Comparison of ENCODE assay signal across 8 cellular contexts in the genomic region with DNA sequence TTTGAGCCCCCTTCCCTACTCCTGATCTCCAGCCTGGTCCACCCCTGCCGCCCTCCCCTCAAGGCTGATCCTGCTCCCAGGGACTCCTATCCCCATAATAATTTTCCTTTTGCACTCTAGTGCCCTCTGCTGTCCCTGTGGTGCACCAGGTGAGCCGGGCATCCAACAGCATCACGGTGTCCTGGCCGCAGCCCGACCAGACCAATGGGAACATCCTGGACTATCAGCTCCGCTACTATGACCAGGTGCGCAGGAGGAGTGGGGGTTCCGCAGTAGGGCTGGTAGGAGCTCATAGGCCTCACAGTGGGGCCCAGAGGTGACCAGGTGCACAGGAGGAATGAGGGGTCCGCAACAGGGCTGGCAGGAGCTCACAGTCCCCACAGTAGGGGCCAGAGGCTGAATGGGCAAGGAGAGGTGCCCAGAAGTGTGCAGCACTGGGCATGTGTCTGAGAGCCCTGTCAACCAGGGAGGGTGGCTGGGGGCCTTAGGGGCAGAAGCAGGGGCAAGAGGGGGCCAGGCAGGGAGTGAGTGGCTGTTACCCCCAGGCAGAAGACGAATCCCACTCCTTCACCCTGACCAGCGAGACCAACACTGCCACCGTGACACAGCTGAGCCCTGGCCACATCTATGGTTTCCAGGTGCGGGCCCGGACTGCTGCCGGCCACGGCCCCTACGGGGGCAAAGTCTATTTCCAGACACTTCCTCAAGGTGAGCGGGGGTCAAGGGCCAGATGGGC. TPM values are rescaled to one million over a fixed set of nuclear protein-coding genes. Genes with fewer than 3 reads are reported as not detected.
DNase-seq lines count a peak whose midpoint lies in the region; ATAC-seq, FAIRE-seq and TF ChIP-seq lines count a peak whose summit lies in the region.

No MANE protein-coding gene starts in this region.

- H3K4me3 Mint-ChIP-seq in activated CD8-positive, alpha-beta T cell treated with anti-CD3 and anti-CD28 coated beads, Interleukin-2, amount 10 ng/mL, durations not matched to agents 7 days and 5 days = no peak overlapping the region
- H3K4me3 Mint-ChIP-seq in natural killer cell treated with Interleukin-12 subunit alpha and Interleukin-12 subunit beta and Interleukin-15 and Interleukin-18, amount 100 ng/mL, for 72 hours = no peak overlapping the region

- H3K27ac Mint-ChIP-seq in activated CD8-positive, alpha-beta T cell treated with anti-CD3 and anti-CD28 coated beads, Interleukin-2, amount 10 ng/mL, durations not matched to agents 7 days and 5 days = no peak overlapping the region
- no peak overlapping the region for H3K27ac Mint-ChIP-seq in natural killer cell treated with Interleukin-12 subunit alpha and Interleukin-12 subunit beta and Interleukin-15 and Interleukin-18, amount 100 ng/mL, for 72 hours

- TF ChIP-seq EP300 in transverse colon (IDR thresholded peaks at IDR 0.05; ENCODE audit: low read depth) = no peak

- in situ Hi-C loops in transverse colon (cut with MboI; ENCODE audit: low pct_ligation_motif_present in 1 of 4, low pct_unique_long_range_greater_than_20kb in 1 of 4, low sequenced_read_pairs in 3 of 4) = loop anchor here in 3 of 4 donors (25.0 kb wide), 1 partner anchor 346 kb away; the partner anchor contains the start of gene TAS2R40 (in 3 of the 3)

- H3K36me3 ChIP-seq in transverse colon = no peaks in the 10 kb centered on the region

- no peak overlapping the region for H3K4me3 ChIP-seq in transverse colon

- H3K4me1 ChIP-seq in transverse colon = no peaks in the 10 kb centered on the region

- intact Hi-C loops in transverse colon (cut with DNase I; ENCODE audit: low total_unique reads) = no loop called here

- no peak for TF ChIP-seq POLR2A in transverse colon (IDR thresholded peaks at IDR 0.05)

- no peak for ATAC-seq in activated CD8-positive, alpha-beta T cell treated with anti-CD3 and anti-CD28 coated beads, Interleukin-2, amount 10 ng/mL, durations not matched to agents 7 days and 5 days
- ATAC-seq in natural killer cell treated with Interleukin-12 subunit alpha and Interleukin-12 subunit beta and Interleukin-15 and Interleukin-18, amount 100 ng/mL, for 72 hours = no peak
- no peak for ATAC-seq in GM18909 (IDR thresholded peaks at IDR 0.05; ENCODE audit: poor library complexity, unreplicated experiment)

- TF ChIP-seq CTCF in D721Med (IDR thresholded peaks at IDR 0.05; ENCODE audit: insufficient read depth, missing control alignments) = peak; percentile 63
- peak; percentile 47 to 63 (median 52) for TF ChIP-seq CTCF in transverse colon (IDR thresholded peaks at IDR 0.05)

- H3K4me1 Mint-ChIP-seq in activated CD8-positive, alpha-beta T cell treated with anti-CD3 and anti-CD28 coated beads, Interleukin-2, amount 10 ng/mL, durations not matched to agents 7 days and 5 days (ENCODE audit: low read depth) = peaks cover 6% of the 10 kb centered on the region
- H3K4me1 Mint-ChIP-seq in natural killer cell treated with Interleukin-12 subunit alpha and Interleukin-12 subunit beta and Interleukin-15 and Interleukin-18, amount 100 ng/mL, for 72 hours (ENCODE audit: low read depth in 2 of 2) = no peaks in the 10 kb centered on the region

- no peaks in the 10 kb centered on the region for H3K27me3 Mint-ChIP-seq in activated CD8-positive, alpha-beta T cell treated with anti-CD3 and anti-CD28 coated beads, Interleukin-2, amount 10 ng/mL, durations not matched to agents 7 days and 5 days (ENCODE audit: low read depth)
- no peaks in the 10 kb centered on the region for H3K27me3 Mint-ChIP-seq in natural killer cell treated with Interleukin-12 subunit alpha and Interleukin-12 subunit beta and Interleukin-15 and Interleukin-18, amount 100 ng/mL, for 72 hours

- H3K27me3 ChIP-seq in transverse colon = no peaks in the 10 kb centered on the region

- POLR2A ChIA-PET in activated CD8-positive, alpha-beta T cell treated with anti-CD3 and anti-CD28 coated beads, Interleukin-2, amount 10 ng/mL, durations not matched to agents 7 days and 5 days (lab: Charles Lee) = no interaction called here

- H3K36me3 Mint-ChIP-seq in activated CD8-positive, alpha-beta T cell treated with anti-CD3 and anti-CD28 coated beads, Interleukin-2, amount 10 ng/mL, durations not matched to agents 7 days and 5 days (ENCODE audit: low read depth) = no peaks in the 10 kb centered on the region
- H3K36me3 Mint-ChIP-seq in natural killer cell treated with Interleukin-12 subunit alpha and Interleukin-12 subunit beta and Interleukin-15 and Interleukin-18, amount 100 ng/mL, for 72 hours = no peaks in the 10 kb centered on the region

- no peak for FAIRE-seq in D721Med (lab: Jason Lieb, UNC)

- H3K9me3 Mint-ChIP-seq in activated CD8-positive, alpha-beta T cell treated with anti-CD3 and anti-CD28 coated beads, Interleukin-2, amount 10 ng/mL, durations not matched to agents 7 days and 5 days (ENCODE audit: insufficient read depth) = no peaks in the 10 kb centered on the region
- no peaks in the 10 kb centered on the region for H3K9me3 Mint-ChIP-seq in natural killer cell treated with Interleukin-12 subunit alpha and Interleukin-12 subunit beta and Interleukin-15 and Interleukin-18, amount 100 ng/mL, for 72 hours

- H3K9me3 ChIP-seq in transverse colon = no peaks in the 10 kb centered on the region

- CTCF ChIA-PET in activated CD8-positive, alpha-beta T cell treated with anti-CD3 and anti-CD28 coated beads, Interleukin-2, amount 10 ng/mL, durations not matched to agents 7 days and 5 days (lab: Charles Lee) = interaction anchor here (0.7 to 1.9 kb wide), 7 partner anchors 13 to 336 kb away, joined by 3 to 6 read pairs (median 5); no protein-coding TSS in a partner anchor

- WGBS in transverse colon (ENCODE audit: low coverage in 1 of 2), 2 donors = 20 to 52% methylated on average over 1 to 18 of the region's 18 CpGs

- H3K27ac ChIP-seq in transverse colon = no peak overlapping the region

- DNase-seq in D721Med (ENCODE audit: insufficient read length, low spot score) (peak; percentile 75), HuH-7 (ENCODE audit: low spot score) (peak; percentile 85), iPS-NIHi7 (ENCODE audit: extremely low spot score) (peak; percentile 82), transverse colon (peak; percentile 41), T1000 (lab: John Stamatoyannopoulos, UW) (no peak)
- DNase-seq in activated CD8-positive, alpha-beta T cell treated with anti-CD3 and anti-CD28 coated beads, Interleukin-2, amount 10 ng/mL, durations not matched to agents 7 days and 5 days = peak; percentile 22
- DNase-seq in natural killer cell treated with Interleukin-12 subunit alpha and Interleukin-12 subunit beta and Interleukin-15 and Interleukin-18, amount 100 ng/mL, for 72 hours (ENCODE audit: low spot score) = no peak

RNA-seq across cellular contexts. Expression of gene EPHB6, which starts 11.7 kb away (rescaled TPM):
- 1 to 10 TPM; 7.0 TPM for total RNA-seq in activated CD8-positive, alpha-beta T cell treated with anti-CD3 and anti-CD28 coated beads, Interleukin-2, amount 10 ng/mL, durations not matched to agents 7 days and 5 days
- 10 to 100 TPM in 1 of 4 donors, 1 to 10 TPM in 3; 2.9 to 10.2 (median 4.5) TPM for total RNA-seq in transverse colon
- 1 to 10 TPM in 1 of 2 donors, under 1 TPM in 1; 0.64 to 1.8 TPM for total RNA-seq in natural killer cell treated with Interleukin-12 subunit alpha and Interleukin-12 subunit beta and Interleukin-15 and Interleukin-18, amount 100 ng/mL, for 72 hours

RNA-seq across cellular contexts. Expression of gene TRPV6, which starts 19.0 kb away (rescaled TPM):
- total RNA-seq in activated CD8-positive, alpha-beta T cell treated with anti-CD3 and anti-CD28 coated beads, Interleukin-2, amount 10 ng/mL, durations not matched to agents 7 days and 5 days = not detected
- total RNA-seq in transverse colon = 1 to 10 TPM in 1 of 4 donors, under 1 TPM in 1, not detected in 2; 0.14 to 2.9 TPM
- not detected for total RNA-seq in natural killer cell treated with Interleukin-12 subunit alpha and Interleukin-12 subunit beta and Interleukin-15 and Interleukin-18, amount 100 ng/mL, for 72 hours

Comparison
In these comparisons a context has a peak if more than half of its experiments do, and no peak if none do; other contexts are left out.
1. DNase-seq: peak in D721Med (single experiment), HuH-7 (single experiment), activated CD8-positive, alpha-beta T cell treated with anti-CD3 and anti-CD28 coated beads, Interleukin-2, amount 10 ng/mL, durations not matched to agents 7 days and 5 days (single experiment), iPS-NIHi7 (single experiment) and transverse colon (single experiment); none in natural killer cell treated with Interleukin-12 subunit alpha and Interleukin-12 subunit beta and Interleukin-15 and Interleukin-18, amount 100 ng/mL, for 72 hours (single experiment) and T1000 (single experiment).